ENCODE assay signal across 1 cellular context in genomic region chr14:22099942-22100763, GRCh38.
TF ChIP-seq lines count a peak whose summit lies in the region.

No MANE protein-coding gene starts in this region.

TF ChIP-seq in HepG2, 621 proteins besides CTCF, POLR2A, EP300 and RAD21 (continued from another document and continues in another):
- TF ChIP-seq, protein P1, sequence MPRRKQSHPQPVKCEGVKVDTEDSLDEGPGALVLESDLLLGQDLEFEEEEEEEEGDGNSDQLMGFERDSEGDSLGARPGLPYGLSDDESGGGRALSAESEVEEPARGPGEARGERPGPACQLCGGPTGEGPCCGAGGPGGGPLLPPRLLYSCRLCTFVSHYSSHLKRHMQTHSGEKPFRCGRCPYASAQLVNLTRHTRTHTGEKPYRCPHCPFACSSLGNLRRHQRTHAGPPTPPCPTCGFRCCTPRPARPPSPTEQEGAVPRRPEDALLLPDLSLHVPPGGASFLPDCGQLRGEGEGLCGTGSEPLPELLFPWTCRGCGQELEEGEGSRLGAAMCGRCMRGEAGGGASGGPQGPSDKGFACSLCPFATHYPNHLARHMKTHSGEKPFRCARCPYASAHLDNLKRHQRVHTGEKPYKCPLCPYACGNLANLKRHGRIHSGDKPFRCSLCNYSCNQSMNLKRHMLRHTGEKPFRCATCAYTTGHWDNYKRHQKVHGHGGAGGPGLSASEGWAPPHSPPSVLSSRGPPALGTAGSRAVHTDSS (CRISPR knock-in tag; conservative IDR thresholded peaks at IDR 0.05): no peak
- TF ChIP-seq TRIM22 (IDR thresholded peaks at IDR 0.05) (no peak), PRPF4 (IDR thresholded peaks at IDR 0.05; ENCODE audit: low read depth, low read length, poor library complexity, severe bottlenecking) (no peak), THYN1 (CRISPR knock-in tag; IDR thresholded peaks at IDR 0.05; ENCODE audit: borderline replicate concordance, low read depth) (no peak), NCOA2 (CRISPR knock-in tag; IDR thresholded peaks at IDR 0.05) (0 out of 2 replicates have a peak, but pooled peaks have one; percentile 26), ZNF788 (CRISPR knock-in tag; IDR thresholded peaks at IDR 0.05; ENCODE audit: borderline replicate concordance) (peak; percentile 42; the same call in 1 of the 2 replicates), HOXA3 (CRISPR knock-in tag; IDR thresholded peaks at IDR 0.05) (0 out of 2 replicates have a peak, but pooled peaks have one; percentile 35), ZFP1 (CRISPR knock-in tag; IDR thresholded peaks at IDR 0.05) (no peak), ZMYM2 (CRISPR knock-in tag; IDR thresholded peaks at IDR 0.05) (no peak), GMEB1 (CRISPR knock-in tag; IDR thresholded peaks at IDR 0.05; ENCODE audit: borderline replicate concordance) (no peak), SNAPC2 (CRISPR knock-in tag; IDR thresholded peaks at IDR 0.05) (no peak), CSRNP1 (CRISPR knock-in tag; IDR thresholded peaks at IDR 0.05) (no peak), JARID2 (CRISPR knock-in tag; IDR thresholded peaks at IDR 0.05; ENCODE audit: insufficient replicate concordance) (no peak), ZNF7 (CRISPR knock-in tag; IDR thresholded peaks at IDR 0.05) (peak; percentile 31; the same call in 1 of the 2 replicates), CBFB (CRISPR knock-in tag; IDR thresholded peaks at IDR 0.05) (0 out of 2 replicates have a peak, but pooled peaks have one; percentile 29), RBM39 (IDR thresholded peaks at IDR 0.05; ENCODE audit: low read depth, low read length, poor library complexity, severe bottlenecking) (no peak), MXD4 (CRISPR knock-in tag; IDR thresholded peaks at IDR 0.05) (peak; percentile 63; the same call in 1 of the 2 replicates), BORCS8-MEF2B (CRISPR knock-in tag; IDR thresholded peaks at IDR 0.05) (peak; percentile 70), ZNF607 (CRISPR knock-in tag; IDR thresholded peaks at IDR 0.05; ENCODE audit: borderline replicate concordance) (no peak), IKZF5 (CRISPR knock-in tag; IDR thresholded peaks at IDR 0.05) (peak; percentile 53; the same call in 1 of the 2 replicates), ZNF792 (CRISPR knock-in tag; IDR thresholded peaks at IDR 0.05) (peak; percentile 56; the same call in 1 of the 2 replicates), AGO1 (IDR thresholded peaks at IDR 0.05; ENCODE audit: low read depth, low read length, poor library complexity, severe bottlenecking) (no peak), ZNF75D (CRISPR knock-in tag; IDR thresholded peaks at IDR 0.05; ENCODE audit: borderline replicate concordance) (no peak), ZMYM4 (CRISPR knock-in tag; IDR thresholded peaks at IDR 0.05) (no peak), ZNF552 (CRISPR knock-in tag; IDR thresholded peaks at IDR 0.05; ENCODE audit: borderline replicate concordance) (no peak), TFE3 (CRISPR knock-in tag; IDR thresholded peaks at IDR 0.05) (no peak), ZNF354B (CRISPR knock-in tag; IDR thresholded peaks at IDR 0.05) (0 out of 2 replicates have a peak, but pooled peaks have one; percentile 3), YEATS4 (CRISPR knock-in tag; IDR thresholded peaks at IDR 0.05; ENCODE audit: borderline replicate concordance) (no peak), ZNF296 (CRISPR knock-in tag; conservative IDR thresholded peaks at IDR 0.05) (no peak), YY1 (IDR thresholded peaks at IDR 0.05; ENCODE audit: insufficient read depth, insufficient replicate concordance, low read depth, low read length) (no peak), ZNF615 (CRISPR knock-in tag; IDR thresholded peaks at IDR 0.05; ENCODE audit: borderline replicate concordance) (no peak), SMC3 (IDR thresholded peaks at IDR 0.05; ENCODE audit: low read length) (peak; percentile 95), TSC22D2 (CRISPR knock-in tag; IDR thresholded peaks at IDR 0.05; ENCODE audit: borderline replicate concordance) (peak; percentile 82; the same call in 1 of the 2 replicates), CREM (IDR thresholded peaks at IDR 0.05) (no peak), CREM (CRISPR knock-in tag; IDR thresholded peaks at IDR 0.05) (no peak), ZGPAT (CRISPR knock-in tag; IDR thresholded peaks at IDR 0.05) (0 out of 2 replicates have a peak, but pooled peaks have one; percentile 43)
- TF ChIP-seq, protein P2, sequence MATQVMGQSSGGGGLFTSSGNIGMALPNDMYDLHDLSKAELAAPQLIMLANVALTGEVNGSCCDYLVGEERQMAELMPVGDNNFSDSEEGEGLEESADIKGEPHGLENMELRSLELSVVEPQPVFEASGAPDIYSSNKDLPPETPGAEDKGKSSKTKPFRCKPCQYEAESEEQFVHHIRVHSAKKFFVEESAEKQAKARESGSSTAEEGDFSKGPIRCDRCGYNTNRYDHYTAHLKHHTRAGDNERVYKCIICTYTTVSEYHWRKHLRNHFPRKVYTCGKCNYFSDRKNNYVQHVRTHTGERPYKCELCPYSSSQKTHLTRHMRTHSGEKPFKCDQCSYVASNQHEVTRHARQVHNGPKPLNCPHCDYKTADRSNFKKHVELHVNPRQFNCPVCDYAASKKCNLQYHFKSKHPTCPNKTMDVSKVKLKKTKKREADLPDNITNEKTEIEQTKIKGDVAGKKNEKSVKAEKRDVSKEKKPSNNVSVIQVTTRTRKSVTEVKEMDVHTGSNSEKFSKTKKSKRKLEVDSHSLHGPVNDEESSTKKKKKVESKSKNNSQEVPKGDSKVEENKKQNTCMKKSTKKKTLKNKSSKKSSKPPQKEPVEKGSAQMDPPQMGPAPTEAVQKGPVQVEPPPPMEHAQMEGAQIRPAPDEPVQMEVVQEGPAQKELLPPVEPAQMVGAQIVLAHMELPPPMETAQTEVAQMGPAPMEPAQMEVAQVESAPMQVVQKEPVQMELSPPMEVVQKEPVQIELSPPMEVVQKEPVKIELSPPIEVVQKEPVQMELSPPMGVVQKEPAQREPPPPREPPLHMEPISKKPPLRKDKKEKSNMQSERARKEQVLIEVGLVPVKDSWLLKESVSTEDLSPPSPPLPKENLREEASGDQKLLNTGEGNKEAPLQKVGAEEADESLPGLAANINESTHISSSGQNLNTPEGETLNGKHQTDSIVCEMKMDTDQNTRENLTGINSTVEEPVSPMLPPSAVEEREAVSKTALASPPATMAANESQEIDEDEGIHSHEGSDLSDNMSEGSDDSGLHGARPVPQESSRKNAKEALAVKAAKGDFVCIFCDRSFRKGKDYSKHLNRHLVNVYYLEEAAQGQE (IDR thresholded peaks at IDR 0.05; ENCODE audit: borderline replicate concordance in 1 of 2, low read depth in 1 of 2, low read length in 2 of 2): no peak
- TF ChIP-seq, protein P3, sequence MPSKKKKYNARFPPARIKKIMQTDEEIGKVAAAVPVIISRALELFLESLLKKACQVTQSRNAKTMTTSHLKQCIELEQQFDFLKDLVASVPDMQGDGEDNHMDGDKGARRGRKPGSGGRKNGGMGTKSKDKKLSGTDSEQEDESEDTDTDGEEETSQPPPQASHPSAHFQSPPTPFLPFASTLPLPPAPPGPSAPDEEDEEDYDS (CRISPR knock-in tag; IDR thresholded peaks at IDR 0.05): peak; percentile 54; the same call in 1 of the 2 replicates
- TF ChIP-seq, protein P4, sequence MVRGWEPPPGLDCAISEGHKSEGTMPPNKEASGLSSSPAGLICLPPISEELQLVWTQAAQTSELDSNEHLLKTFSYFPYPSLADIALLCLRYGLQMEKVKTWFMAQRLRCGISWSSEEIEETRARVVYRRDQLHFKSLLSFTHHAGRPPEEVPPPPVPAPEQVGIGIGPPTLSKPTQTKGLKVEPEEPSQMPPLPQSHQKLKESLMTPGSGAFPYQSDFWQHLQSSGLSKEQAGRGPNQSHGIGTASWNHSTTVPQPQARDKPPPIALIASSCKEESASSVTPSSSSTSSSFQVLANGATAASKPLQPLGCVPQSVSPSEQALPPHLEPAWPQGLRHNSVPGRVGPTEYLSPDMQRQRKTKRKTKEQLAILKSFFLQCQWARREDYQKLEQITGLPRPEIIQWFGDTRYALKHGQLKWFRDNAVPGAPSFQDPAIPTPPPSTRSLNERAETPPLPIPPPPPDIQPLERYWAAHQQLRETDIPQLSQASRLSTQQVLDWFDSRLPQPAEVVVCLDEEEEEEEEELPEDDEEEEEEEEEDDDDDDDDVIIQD (CRISPR knock-in tag; IDR thresholded peaks at IDR 0.05; ENCODE audit: low read depth): 0 out of 2 replicates have a peak, but pooled peaks have one; percentile 63
- TF ChIP-seq, protein P5, sequence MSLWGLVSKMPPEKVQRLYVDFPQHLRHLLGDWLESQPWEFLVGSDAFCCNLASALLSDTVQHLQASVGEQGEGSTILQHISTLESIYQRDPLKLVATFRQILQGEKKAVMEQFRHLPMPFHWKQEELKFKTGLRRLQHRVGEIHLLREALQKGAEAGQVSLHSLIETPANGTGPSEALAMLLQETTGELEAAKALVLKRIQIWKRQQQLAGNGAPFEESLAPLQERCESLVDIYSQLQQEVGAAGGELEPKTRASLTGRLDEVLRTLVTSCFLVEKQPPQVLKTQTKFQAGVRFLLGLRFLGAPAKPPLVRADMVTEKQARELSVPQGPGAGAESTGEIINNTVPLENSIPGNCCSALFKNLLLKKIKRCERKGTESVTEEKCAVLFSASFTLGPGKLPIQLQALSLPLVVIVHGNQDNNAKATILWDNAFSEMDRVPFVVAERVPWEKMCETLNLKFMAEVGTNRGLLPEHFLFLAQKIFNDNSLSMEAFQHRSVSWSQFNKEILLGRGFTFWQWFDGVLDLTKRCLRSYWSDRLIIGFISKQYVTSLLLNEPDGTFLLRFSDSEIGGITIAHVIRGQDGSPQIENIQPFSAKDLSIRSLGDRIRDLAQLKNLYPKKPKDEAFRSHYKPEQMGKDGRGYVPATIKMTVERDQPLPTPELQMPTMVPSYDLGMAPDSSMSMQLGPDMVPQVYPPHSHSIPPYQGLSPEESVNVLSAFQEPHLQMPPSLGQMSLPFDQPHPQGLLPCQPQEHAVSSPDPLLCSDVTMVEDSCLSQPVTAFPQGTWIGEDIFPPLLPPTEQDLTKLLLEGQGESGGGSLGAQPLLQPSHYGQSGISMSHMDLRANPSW (CRISPR knock-in tag; IDR thresholded peaks at IDR 0.05; ENCODE audit: borderline replicate concordance): no peak
